ENCODE assay signal across 25 cellular contexts in genomic region chr7:46197833-46198540, GRCh38.
"Had no signal": no experiment of that assay in that cellular context is flagged by ENCODE, and none has a peak within 500 bp of the region (broad histone marks: within the 10 kb centered on the region; RNA-seq: fewer than 3 reads in every experiment).

No MANE protein-coding gene starts in this region.

- H3K27ac ChIP-seq: dorsolateral prefrontal cortex, foreskin keratinocyte, gastroesophageal sphincter, hepatocyte, left lung, neural progenitor cell, psoas muscle, sigmoid colon, stomach, thyroid gland, vagina had no signal

- ATAC-seq: foreskin keratinocyte; gastroesophageal sphincter; left cardiac atrium; left lung; naive thymus-derived CD4-positive, alpha-beta T cell; psoas muscle; right cardiac atrium; stimulated activated effector memory CD8-positive, alpha-beta T cell treated with anti-CD3 and anti-CD28 coated beads, Interleukin-12 subunit alpha, Interleukin-12 subunit beta, amount 100 ng/mL, for 72 hours had no signal

- H3K9me3 ChIP-seq: gastroesophageal sphincter, left lung, psoas muscle, sigmoid colon, stomach, thyroid gland, vagina had no signal

- H3K4me1 ChIP-seq: foreskin keratinocyte, gastroesophageal sphincter, left lung, psoas muscle, sigmoid colon, stomach, thyroid gland, vagina had no signal

- H3K27me3 ChIP-seq: foreskin keratinocyte, gastroesophageal sphincter, heart left ventricle, hepatocyte, left lung, neural progenitor cell, sigmoid colon, stomach, thyroid gland, vagina had no signal

- H3K4me3 ChIP-seq: dorsolateral prefrontal cortex, gastroesophageal sphincter, heart left ventricle, hepatocyte, left lung, neural progenitor cell, psoas muscle, sigmoid colon, stomach, thyroid gland, vagina had no signal

- DNase-seq: dorsolateral prefrontal cortex; effector CD4-positive, alpha-beta T cell; foreskin keratinocyte; heart left ventricle; left cardiac atrium; left lung; mesendoderm; midbrain; naive thymus-derived CD4-positive, alpha-beta T cell; nucleus accumbens; posterior cingulate gyrus; psoas muscle; right cardiac atrium; sigmoid colon; stimulated activated CD4-positive, alpha-beta T cell treated with anti-CD3 and anti-CD28 coated beads, Interleukin-2, amount 100 ng/mL, for 24 hours; stimulated activated CD4-positive, alpha-beta T cell treated with anti-CD3 and anti-CD28 coated beads, Interleukin-4, amount 100 ng/mL, for 24 hours; stimulated activated naive CD4-positive, alpha-beta T cell treated with Interleukin-2 at 50 U/mL for 16 hours; stomach; thyroid gland; trophoblast cell had no signal

- H3K9ac ChIP-seq: neural progenitor cell had no signal

- H2AFZ ChIP-seq: hepatocyte, neural progenitor cell had no signal

- H3K4me2 ChIP-seq: hepatocyte, neural progenitor cell had no signal

- H3K36me3 ChIP-seq: gastroesophageal sphincter, heart left ventricle, left lung, neural progenitor cell, sigmoid colon, stomach, thyroid gland, vagina had no signal
